Comparison of ENCODE assay signal across 8 cellular contexts in the genomic region with DNA sequence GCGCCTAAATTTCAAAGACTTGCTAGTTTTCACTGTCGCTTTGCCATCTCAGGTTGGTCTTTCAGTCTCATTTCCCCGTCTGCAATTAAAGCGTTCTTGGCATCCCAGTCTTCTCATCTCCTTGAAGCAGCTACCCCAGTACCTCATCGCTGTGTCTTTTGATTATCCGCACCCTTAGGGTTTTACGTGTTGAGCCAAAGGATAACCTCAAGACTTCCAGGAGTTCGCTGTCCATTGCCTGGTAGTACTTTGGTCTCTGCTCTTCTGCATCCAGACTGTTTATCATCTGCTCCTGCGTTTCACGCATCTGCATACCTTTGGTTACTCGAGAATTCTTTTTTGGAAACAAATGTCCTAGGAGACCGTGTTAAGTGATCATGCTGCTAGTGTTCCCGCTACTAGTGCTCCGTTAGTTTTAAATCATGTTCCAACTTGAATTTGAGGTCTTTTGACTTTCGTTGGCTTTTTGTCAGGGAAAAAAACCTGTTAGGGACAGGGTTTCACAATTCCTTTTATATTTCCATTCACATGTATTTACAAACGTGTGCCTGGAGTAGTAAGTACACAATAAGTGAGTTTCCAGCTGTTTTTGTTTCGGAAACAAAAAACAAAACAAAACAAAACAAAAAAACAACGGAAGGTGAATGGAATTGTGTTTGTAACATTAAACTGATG. TPM values are rescaled to one million over a fixed set of nuclear protein-coding genes. Genes with fewer than 3 reads are reported as not detected.
DNase-seq lines count a peak whose midpoint lies in the region; ATAC-seq and TF ChIP-seq lines count a peak whose summit lies in the region.

No MANE protein-coding gene starts in this region.

- peaks cover 8% of the 10 kb centered on the region for H3K79me1 ChIP-seq in mesenchymal stem cell (replicated peaks; ENCODE audit: low read length, poor library complexity, severe bottlenecking)

- no peak for TF ChIP-seq CTCF in PC-3 (conservative IDR thresholded peaks at IDR 0.05; ENCODE audit: low read depth, low read length)
- TF ChIP-seq CTCF in dorsolateral prefrontal cortex (IDR thresholded peaks at IDR 0.05 in 54 of 56, conservative IDR thresholded peaks at IDR 0.05 in 2 of 56; ENCODE audit: low read depth in 1 of 56, partially characterized antibody in 56 of 56), result no peak
- no peak for TF ChIP-seq CTCF in GM13977 (IDR thresholded peaks at IDR 0.05; ENCODE audit: extremely low read depth, insufficient read depth, missing control alignments)

- peaks cover 42% of the 10 kb centered on the region for H3K4me1 Mint-ChIP-seq in activated naive CD4-positive, alpha-beta T cell treated with anti-CD3 and anti-CD28 coated beads, Interleukin-2, amount 10 ng/mL, durations not matched to agents 7 days and 5 days

- peak overlapping the region; percentile 84 for H3K9ac ChIP-seq in PC-3 (ENCODE audit: low read length)
- H3K9ac ChIP-seq in mesenchymal stem cell (ENCODE audit: low read length), result peak overlapping the region; percentile 95

- peak overlapping the region in 1 of 2 experiments; percentile 93 for H3K14ac ChIP-seq in mesenchymal stem cell (ENCODE audit: low read length in 2 of 2)

- H3K4me3 ChIP-seq in PC-3 (ENCODE audit: low read length) (peak overlapping the region; percentile 86), dorsolateral prefrontal cortex (peak overlapping the region; percentile 55 to 97 (median 89)), mesenchymal stem cell (ENCODE audit: insufficient read depth in 1 of 2, low read depth in 1 of 2, low read length in 2 of 2) (peak overlapping the region; percentile 88 to 90), urinary bladder (ENCODE audit: low read depth, low read length) (peak overlapping the region; percentile 82)

- CTCF ChIA-PET in activated naive CD4-positive, alpha-beta T cell treated with anti-CD3 and anti-CD28 coated beads, Interleukin-2, amount 10 ng/mL, durations not matched to agents 7 days and 5 days (lab: Charles Lee), result no interaction called here
- CTCF ChIA-PET in PC-3 (lab: Charles Lee), result no interaction called here

- H3K27me3 Mint-ChIP-seq in activated naive CD4-positive, alpha-beta T cell treated with anti-CD3 and anti-CD28 coated beads, Interleukin-2, amount 10 ng/mL, durations not matched to agents 7 days and 5 days, result no peaks in the 10 kb centered on the region

- peak overlapping the region; percentile 92 for H3K27ac Mint-ChIP-seq in activated naive CD4-positive, alpha-beta T cell treated with anti-CD3 and anti-CD28 coated beads, Interleukin-2, amount 10 ng/mL, durations not matched to agents 7 days and 5 days

- H2BK120ac ChIP-seq in mesenchymal stem cell (ENCODE audit: low read depth, low read length), result no peak overlapping the region

- intact Hi-C loops in PC-3 (cut with micrococcal nuclease), result loop anchor here (2.0 kb wide), 1 partner anchor 37 kb away; a partner anchor contains a TSS
- intact Hi-C loops in dorsolateral prefrontal cortex (cut with DNase I), result loop anchor here (1.0 to 10.0 kb wide), 4 partner anchors 10 to 117 kb away; a partner anchor contains a TSS

- no peak for ATAC-seq in PC-3

- BruUV-seq in PC-3 (replicated peaks; lab: Mats Ljungman, UMichigan), result TSS peak; percentile 66

- H3K27me3 ChIP-seq in PC-3 (ENCODE audit: low read length), result no peaks in the 10 kb centered on the region
- H3K27me3 ChIP-seq in dorsolateral prefrontal cortex, result no peaks in the 10 kb centered on the region
- H3K27me3 ChIP-seq in mesenchymal stem cell (ENCODE audit: control insufficient read depth in 1 of 2, insufficient read depth in 1 of 2, low read length in 2 of 2), result no peaks in the 10 kb centered on the region

- H3K9me2 ChIP-seq in PC-3 (replicated peaks; ENCODE audit: low read length), result no peaks in the 10 kb centered on the region

- H2AFZ ChIP-seq in PC-3 (ENCODE audit: low read length), result no peak overlapping the region
- H2AFZ ChIP-seq in mesenchymal stem cell (ENCODE audit: low read depth, low read length), result peak overlapping the region; percentile 97

- H2AK5ac ChIP-seq in mesenchymal stem cell (ENCODE audit: low read length, severe bottlenecking), result no peak overlapping the region

- no peak overlapping the region for H2BK5ac ChIP-seq in mesenchymal stem cell (ENCODE audit: low read depth, low read length, poor library complexity, severe bottlenecking)

- in situ Hi-C loops in GM13977 (cut with MboI; ENCODE audit: low pct_unique_long_range_greater_than_20kb, low sequenced_read_pairs, unreplicated experiment), result no loop called here

- H3K4me1 ChIP-seq in PC-3 (ENCODE audit: insufficient read depth, low read length) (peaks cover 2% of the 10 kb centered on the region), mesenchymal stem cell (ENCODE audit: control insufficient read depth, insufficient read depth, low read depth, low read length) (peaks cover 5% of the 10 kb centered on the region), urinary bladder (ENCODE audit: insufficient read depth) (no peaks in the 10 kb centered on the region)

- no peak for DNase-seq in activated naive CD4-positive, alpha-beta T cell treated with anti-CD3 and anti-CD28 coated beads, Interleukin-2, amount 10 ng/mL, durations not matched to agents 7 days and 5 days
- DNase-seq in activated naive CD4-positive, alpha-beta T cell treated with anti-CD3 and anti-CD28 coated beads, Interleukin-2, amount 50 U/mL, for 16 hours, result no peak
- DNase-seq in PC-3, result peak; percentile 12
- DNase-seq in dorsolateral prefrontal cortex, result no peak
- peak; percentile 84 for DNase-seq in mesenchymal stem cell
- DNase-seq in 8988T, result no peak
- no peak for DNase-seq in GM13977 (ENCODE audit: low spot score)

- H3K27ac ChIP-seq in PC-3 (ENCODE audit: low read length) (peak overlapping the region; percentile 80), dorsolateral prefrontal cortex (peak overlapping the region in 55 of 59 donors; percentile 33 to 95 (median 87)), mesenchymal stem cell (ENCODE audit: low read length, poor library complexity, severe bottlenecking) (peak overlapping the region; percentile 89), urinary bladder (ENCODE audit: low read depth) (no peak overlapping the region)

- H3K9me3 ChIP-seq in PC-3 (ENCODE audit: low read length) (no peaks in the 10 kb centered on the region), mesenchymal stem cell (ENCODE audit: control insufficient read depth, low read length) (no peaks in the 10 kb centered on the region)

- H3F3A ChIP-seq in PC-3 (ENCODE audit: low read length, unreplicated experiment), result no peaks in the 10 kb centered on the region

- 7% methylated on average over 14 of the region's 18 CpGs for WGBS in mesenchymal stem cell
- WGBS in urinary bladder, result 7% methylated on average over 18 of the region's 18 CpGs

- peak overlapping the region; percentile 97 for H3K4me3 Mint-ChIP-seq in activated naive CD4-positive, alpha-beta T cell treated with anti-CD3 and anti-CD28 coated beads, Interleukin-2, amount 10 ng/mL, durations not matched to agents 7 days and 5 days

- H3K18ac ChIP-seq in mesenchymal stem cell (ENCODE audit: low read depth in 1 of 2, low read length in 2 of 2), result peak overlapping the region in 1 of 2 experiments; percentile 97

- peak overlapping the region; percentile 89 for H3K4me2 ChIP-seq in PC-3 (ENCODE audit: low read length)
- peak overlapping the region; percentile 76 for H3K4me2 ChIP-seq in mesenchymal stem cell (ENCODE audit: low read length, poor library complexity, severe bottlenecking)

- H3K36me3 ChIP-seq in PC-3 (ENCODE audit: low read depth, low read length) (peaks cover 15% of the 10 kb centered on the region), mesenchymal stem cell (ENCODE audit: control insufficient read depth in 1 of 2, insufficient read depth in 2 of 2, low read depth in 1 of 2, low read length in 2 of 2) (peaks cover 7 to 28% of the 10 kb centered on the region in 2 experiments), urinary bladder (ENCODE audit: insufficient read depth) (peaks cover under 1% of the 10 kb centered on the region)

- H3K23ac ChIP-seq in mesenchymal stem cell (ENCODE audit: low read length in 2 of 2), result no peak overlapping the region

- no peak overlapping the region for H4K91ac ChIP-seq in mesenchymal stem cell (ENCODE audit: low read length)

- H4K20me1 ChIP-seq in PC-3 (ENCODE audit: low read length), result no peaks in the 10 kb centered on the region; the same call in 1 of the 2 replicates

- peak overlapping the region in 1 of 2 experiments; percentile 42 for H2BK12ac ChIP-seq in mesenchymal stem cell (ENCODE audit: low read length in 2 of 2)

- no peaks in the 10 kb centered on the region for H3K9me3 Mint-ChIP-seq in activated naive CD4-positive, alpha-beta T cell treated with anti-CD3 and anti-CD28 coated beads, Interleukin-2, amount 10 ng/mL, durations not matched to agents 7 days and 5 days

- H3K79me2 ChIP-seq in PC-3 (ENCODE audit: low read length), result peaks cover 60% of the 10 kb centered on the region

- H2BK15ac ChIP-seq in mesenchymal stem cell (ENCODE audit: low read depth, poor library complexity, severe bottlenecking), result no peak overlapping the region

- peaks cover 18% of the 10 kb centered on the region for H3K36me3 Mint-ChIP-seq in activated naive CD4-positive, alpha-beta T cell treated with anti-CD3 and anti-CD28 coated beads, Interleukin-2, amount 10 ng/mL, durations not matched to agents 7 days and 5 days

- H3K4ac ChIP-seq in mesenchymal stem cell (ENCODE audit: low read depth in 1 of 2, low read length in 2 of 2), result peak overlapping the region in 1 of 2 experiments; percentile 85

- POLR2A ChIA-PET in PC-3 (lab: Charles Lee; ENCODE audit: unreplicated experiment), result interaction anchor here (0.5 kb wide), 1 partner anchor 49 kb away, joined by 4 read pairs; no protein-coding TSS in a partner anchor

- no peak overlapping the region for H4K8ac ChIP-seq in mesenchymal stem cell (ENCODE audit: low read length)

RNA-seq across cellular contexts. Expression of a gene that starts 0.9 kb away (rescaled TPM):
- total RNA-seq in PC-3 (2014; rRNA removed) (12.7 and 16.5 TPM in 2 replicates), dorsolateral prefrontal cortex (100 to 1,000 TPM; 110 to 188 (median 152) TPM), urinary bladder (134 TPM)
- 24.0 TPM for polyA plus RNA-seq in mesenchymal stem cell (2013, experiment 1 of 2)
- polyA plus RNA-seq in mesenchymal stem cell (2013, experiment 2 of 2), result 23.7 TPM
- polyA plus RNA-seq in urinary bladder, result 46.2 TPM

RNA-seq across cellular contexts. Expression of a gene that starts 10.4 kb away (rescaled TPM):
- total RNA-seq in PC-3 (2014; rRNA removed) (1.5 and 1.6 TPM in 2 replicates), dorsolateral prefrontal cortex (10 to 100 TPM in 49 of 120 experiments, 1 to 10 TPM in 71; 6.7 to 15.0 (median 9.6) TPM), urinary bladder (11.5 TPM)
- polyA plus RNA-seq in mesenchymal stem cell (2013, experiment 1 of 2), result 2.3 TPM
- polyA plus RNA-seq in mesenchymal stem cell (2013, experiment 2 of 2), result 2.3 TPM
- polyA plus RNA-seq in urinary bladder, result 8.4 TPM

RNA-seq across cellular contexts. Expression of a gene that starts 28.6 kb away (rescaled TPM):
- total RNA-seq in PC-3 (2014; rRNA removed), result 4.4 and 4.7 TPM in 2 replicates
- 10 to 100 TPM in 50 of 120 experiments, 1 to 10 TPM in 70; 6.5 to 13.7 (median 9.7) TPM for total RNA-seq in dorsolateral prefrontal cortex
- polyA plus RNA-seq in mesenchymal stem cell (2013, experiment 1 of 2), result 4.8 TPM
- 5.3 TPM for polyA plus RNA-seq in mesenchymal stem cell (2013, experiment 2 of 2)
- total RNA-seq in urinary bladder, result 35.2 TPM
- 5.2 TPM for polyA plus RNA-seq in urinary bladder

RNA-seq across cellular contexts. Expression of a gene that starts 36.5 kb away (rescaled TPM):
- total RNA-seq in PC-3 (2014; rRNA removed), result 18.0 and 23.0 TPM in 2 replicates
- total RNA-seq in dorsolateral prefrontal cortex, result 10 to 100 TPM; 46.8 to 94.9 (median 69.0) TPM
- polyA plus RNA-seq in mesenchymal stem cell (2013, experiment 1 of 2), result 37.5 TPM
- 37.0 TPM for polyA plus RNA-seq in mesenchymal stem cell (2013, experiment 2 of 2)
- total RNA-seq in urinary bladder, result 65.6 TPM
- polyA plus RNA-seq in urinary bladder, result 14.5 TPM

Comparison
In these comparisons a context has a peak if more than half of its experiments do, and no peak if none do; other contexts are left out.
1. DNase-seq: peak in PC-3 (single experiment) and mesenchymal stem cell (single experiment); none in activated naive CD4-positive, alpha-beta T cell treated with anti-CD3 and anti-CD28 coated beads, Interleukin-2, amount 10 ng/mL, durations not matched to agents 7 days and 5 days (single experiment), activated naive CD4-positive, alpha-beta T cell treated with anti-CD3 and anti-CD28 coated beads, Interleukin-2, amount 50 U/mL, for 16 hours (single experiment), dorsolateral prefrontal cortex (0 of 10), 8988T (single experiment) and GM13977 (single experiment).
2. Peak in every context shown above with its lines, with median percentiles within 50 percentile points of each other: H3K4me3 ChIP-seq.